Comparison of ENCODE assay signal across 27 cellular contexts in genomic region chr1:94654505-94654904, GRCh38.
DNase-seq lines count a peak whose midpoint lies in the region; ATAC-seq, FAIRE-seq and TF ChIP-seq lines count a peak whose summit lies in the region.
"Had no signal": no experiment of that assay in that cellular context is flagged by ENCODE, and none has a peak within 500 bp of the region (broad histone marks: within the 10 kb centered on the region; RNA-seq: fewer than 3 reads in every experiment).

No MANE protein-coding gene starts in this region.

- H3K27ac Mint-ChIP-seq in astrocyte (ENCODE audit: unreplicated experiment) (no peak overlapping the region), type B pancreatic cell (peak overlapping the region; percentile 66)
- H3K27ac Mint-ChIP-seq: B cell; CD8-positive, alpha-beta T cell; naive thymus-derived CD8-positive, alpha-beta T cell; WTC11 had no signal

- H3K79me2 ChIP-seq in astrocyte (ENCODE audit: insufficient read depth, low read length), result no peaks in the 10 kb centered on the region

- H4K20me1 ChIP-seq in astrocyte (ENCODE audit: insufficient read depth, low read length), result no peaks in the 10 kb centered on the region

- H3K27ac ChIP-seq in heart left ventricle, result peak overlapping the region in 8 of 12 donors; percentile 21 to 81 (median 53)
- H3K27ac ChIP-seq in astrocyte (ENCODE audit: low read depth, low read length), result peak overlapping the region; percentile 50
- no peak overlapping the region for H3K27ac ChIP-seq in foreskin keratinocyte
- no peak overlapping the region for H3K27ac ChIP-seq in upper lobe of left lung
- H3K27ac ChIP-seq: Peyer's patch had no signal

- TF ChIP-seq CTCF in heart left ventricle (IDR thresholded peaks at IDR 0.05) (no peak), astrocyte (IDR thresholded peaks at IDR 0.05; ENCODE audit: insufficient read depth, low read depth, low read length) (no peak), foreskin keratinocyte (conservative IDR thresholded peaks at IDR 0.05) (peak; percentile 14), type B pancreatic cell (conservative IDR thresholded peaks at IDR 0.05) (no peak), upper lobe of left lung (IDR thresholded peaks at IDR 0.05) (no peak)

- H3K36me3 Mint-ChIP-seq in astrocyte (ENCODE audit: low read depth, unreplicated experiment), result no peaks in the 10 kb centered on the region
- no peaks in the 10 kb centered on the region for H3K36me3 Mint-ChIP-seq in type B pancreatic cell
- H3K36me3 Mint-ChIP-seq: CD8-positive, alpha-beta T cell; naive thymus-derived CD8-positive, alpha-beta T cell had no signal

- intact Hi-C loops in heart left ventricle (cut with DNase I), result loop anchor here in 4 of 10 donors (5.0 to 10.0 kb wide), 3 partner anchors 110 to 140 kb away; partner anchors contain the start of gene F3 (in 3 of the 4)
- intact Hi-C loops in left cardiac atrium (cut with DNase I), result loop anchor here (5.0 to 10.0 kb wide), 2 partner anchors 117 to 120 kb away; no protein-coding TSS in a partner anchor

- WGBS in heart left ventricle, 4 donors, result 76 to 96% (median 89%) methylated on average over 1 of the region's 1 CpG
- WGBS in upper lobe of left lung, 2 donors, result 63 to 80% methylated on average over 1 of the region's 1 CpG

- no peak overlapping the region for H3K4me3 ChIP-seq in heart left ventricle
- no peak overlapping the region for H3K4me3 ChIP-seq in astrocyte (ENCODE audit: insufficient read depth, low read depth, low read length)
- no peak overlapping the region for H3K4me3 ChIP-seq in upper lobe of left lung
- H3K4me3 ChIP-seq: A549, Peyer's patch, smooth muscle cell, tibial nerve had no signal

- H3K4me1 Mint-ChIP-seq in astrocyte (ENCODE audit: low read depth, unreplicated experiment), result peaks cover 18% of the 10 kb centered on the region
- H3K4me1 Mint-ChIP-seq in type B pancreatic cell (ENCODE audit: unreplicated experiment), result peaks cover 21% of the 10 kb centered on the region
- H3K4me1 Mint-ChIP-seq: B cell; naive thymus-derived CD8-positive, alpha-beta T cell had no signal

- H3K4me1 ChIP-seq in heart left ventricle (peaks cover 0 to 32% (median 12%) of the 10 kb centered on the region in 12 donors), astrocyte (ENCODE audit: insufficient read depth, low read length) (peaks cover 21% of the 10 kb centered on the region), foreskin keratinocyte (peaks cover 34% of the 10 kb centered on the region), upper lobe of left lung (peaks cover 0 to 7% (median 3%) of the 10 kb centered on the region in 4 donors)

- H3K9me3 Mint-ChIP-seq in astrocyte (ENCODE audit: unreplicated experiment) (no peaks in the 10 kb centered on the region), type B pancreatic cell (no peaks in the 10 kb centered on the region)
- H3K9me3 Mint-ChIP-seq: CD8-positive, alpha-beta T cell; HFFc6; naive thymus-derived CD8-positive, alpha-beta T cell had no signal

- FAIRE-seq in astrocyte (lab: Jason Lieb, UNC), result no peak
- FAIRE-seq: A549, frontal cortex had no signal

- ATAC-seq in heart left ventricle (no peak), left cardiac atrium (no peak), foreskin keratinocyte (no peak), HG03354 (IDR thresholded peaks at IDR 0.05; ENCODE audit: poor library complexity, severe bottlenecking, unreplicated experiment) (no peak), upper lobe of left lung (ENCODE audit: low FRiP score in 2 of 2) (no peak)
- ATAC-seq: CD8-positive, alpha-beta T cell; naive thymus-derived CD8-positive, alpha-beta T cell; WTC11 had no signal

- H3K4me3 Mint-ChIP-seq in astrocyte (ENCODE audit: unreplicated experiment), result no peak overlapping the region
- no peak overlapping the region for H3K4me3 Mint-ChIP-seq in type B pancreatic cell
- H3K4me3 Mint-ChIP-seq: B cell; CD8-positive, alpha-beta T cell; HFFc6; naive thymus-derived CD8-positive, alpha-beta T cell; WTC11 had no signal

- no peak overlapping the region for H3K4me2 ChIP-seq in astrocyte (ENCODE audit: low read length)

- H2AFZ ChIP-seq in astrocyte (ENCODE audit: low read depth, low read length), result no peak overlapping the region

- no peaks in the 10 kb centered on the region for H3K27me3 Mint-ChIP-seq in astrocyte (ENCODE audit: low read depth, unreplicated experiment)
- H3K27me3 Mint-ChIP-seq in type B pancreatic cell, result no peaks in the 10 kb centered on the region

- TF ChIP-seq EP300 in upper lobe of left lung (IDR thresholded peaks at IDR 0.05), result no peak

- no peaks in the 10 kb centered on the region for H3K27me3 ChIP-seq in heart left ventricle
- H3K27me3 ChIP-seq in astrocyte (ENCODE audit: insufficient read depth, low read length), result no peaks in the 10 kb centered on the region
- no peaks in the 10 kb centered on the region for H3K27me3 ChIP-seq in foreskin keratinocyte
- no peaks in the 10 kb centered on the region for H3K27me3 ChIP-seq in upper lobe of left lung
- H3K27me3 ChIP-seq: brain microvascular endothelial cell, Peyer's patch, tibial nerve had no signal

- TF ChIP-seq POLR2A in heart left ventricle (IDR thresholded peaks at IDR 0.05) (no peak), upper lobe of left lung (IDR thresholded peaks at IDR 0.05) (no peak)

- H3K36me3 ChIP-seq in heart left ventricle (no peaks in the 10 kb centered on the region), astrocyte (ENCODE audit: insufficient read depth, low read length) (no peaks in the 10 kb centered on the region), upper lobe of left lung (no peaks in the 10 kb centered on the region)
- H3K36me3 ChIP-seq: brain microvascular endothelial cell, Peyer's patch, tibial nerve had no signal

- H3K9me3 ChIP-seq in heart left ventricle (no peaks in the 10 kb centered on the region), astrocyte (ENCODE audit: insufficient read depth, low read depth, low read length) (no peaks in the 10 kb centered on the region), upper lobe of left lung (no peaks in the 10 kb centered on the region)
- H3K9me3 ChIP-seq: A549, Peyer's patch, tibial nerve had no signal

- H3K9ac ChIP-seq in astrocyte (ENCODE audit: low read length), result no peak overlapping the region

- DNase-seq in heart left ventricle (no peak), left cardiac atrium (no peak), astrocyte (ENCODE audit: low read depth) (no peak), foreskin keratinocyte (peak in 1 of 2 donors; percentile 39), type B pancreatic cell (ENCODE audit: extremely low spot score, unreplicated experiment) (no peak), upper lobe of left lung (no peak)
- DNase-seq in stimulated activated CD8-positive, alpha-beta memory T cell treated with anti-CD3 and anti-CD28 coated beads, Interleukin-4, amount 100 ng/mL, for 48 hours, result no peak
- DNase-seq: activated CD4-positive, alpha-beta T cell treated with anti-CD3 and anti-CD28 coated beads, Interleukin-2, amount 50 U/mL, for 4 hours; activated naive CD4-positive, alpha-beta T cell treated with Interleukin-2 at 50 U/mL for 16 hours; CD8-positive, alpha-beta T cell; DMS153; effector memory CD4-positive, alpha-beta T cell; naive thymus-derived CD8-positive, alpha-beta T cell; NCI-H1436; NCI-H446; occipital lobe; Peyer's patch; stimulated activated CD4-positive, alpha-beta T cell treated with anti-CD3 and anti-CD28 coated beads, Interleukin-1b, Interleukin-23, amount 100 ng/mL, for 48 hours had no signal

Comparison
In these comparisons a context has a peak if more than half of its experiments do, and no peak if none do; other contexts are left out.
1. H3K27ac ChIP-seq: peak in heart left ventricle (8 of 12) and astrocyte (single experiment); none in foreskin keratinocyte (single experiment) and upper lobe of left lung (0 of 4).